In genomic region chr12:95217377-95218163, GRCh38 we compare ENCODE assay signal across 1 cellular context.
A peak's percentile ranks its signal among the peaks of the same experiment; 100 is the strongest.
TF ChIP-seq lines count a peak whose summit lies in the region.

Gene FGD6 (minus strand): TSS chr12:95217467. CDS start chr12:95217240, 227 bp downstream.
Gene VEZT (plus strand): TSS chr12:95217807. CDS start chr12:95217851, 44 bp downstream.

TF ChIP-seq in HepG2, 621 proteins besides CTCF, POLR2A, EP300 and RAD21 (continued from another document and continues in another):
- TF ChIP-seq SKIL (CRISPR knock-in tag; IDR thresholded peaks at IDR 0.05; ENCODE audit: borderline replicate concordance) = peak; percentile 14; the same call in 1 of the 2 replicates
- 0 out of 2 replicates have a peak, but pooled peaks have one; percentile 59 for TF ChIP-seq ZNF567 (CRISPR knock-in tag; IDR thresholded peaks at IDR 0.05; ENCODE audit: borderline replicate concordance)
- peak; percentile 97 for TF ChIP-seq NFYB (CRISPR knock-in tag; IDR thresholded peaks at IDR 0.05)
- TF ChIP-seq ZNF441 (CRISPR knock-in tag; IDR thresholded peaks at IDR 0.05; ENCODE audit: borderline replicate concordance) = peak; percentile 79; the same call in 1 of the 2 replicates
- no peak for TF ChIP-seq FOXA1 (IDR thresholded peaks at IDR 0.05)
- no peak for TF ChIP-seq FOXA1 (CRISPR knock-in tag; IDR thresholded peaks at IDR 0.05)
- no peak for TF ChIP-seq ZNF280B (CRISPR knock-in tag; IDR thresholded peaks at IDR 0.05; ENCODE audit: borderline replicate concordance)
- no peak for TF ChIP-seq ZBTB42 (CRISPR knock-in tag; IDR thresholded peaks at IDR 0.05)
- peak; percentile 91; the same call in 1 of the 2 replicates for TF ChIP-seq KLF9 (CRISPR knock-in tag; IDR thresholded peaks at IDR 0.05; ENCODE audit: low read depth)
- TF ChIP-seq XRCC5 (optimal IDR thresholded peaks at IDR 0.05; ENCODE audit: low read length) = peak; percentile 89
- TF ChIP-seq ZNF292 (CRISPR knock-in tag; IDR thresholded peaks at IDR 0.05; ENCODE audit: borderline replicate concordance, low read depth) = no peak; the same call in 1 of the 2 replicates
- TF ChIP-seq ZNF343 (CRISPR knock-in tag; IDR thresholded peaks at IDR 0.05) = no peak
- TF ChIP-seq GZF1 (CRISPR knock-in tag; IDR thresholded peaks at IDR 0.05) = no peak
- no peak; the same call in 1 of the 2 replicates for TF ChIP-seq ZHX1 (CRISPR knock-in tag; IDR thresholded peaks at IDR 0.05; ENCODE audit: low read depth)
- TF ChIP-seq ZNF550 (CRISPR knock-in tag; IDR thresholded peaks at IDR 0.05; ENCODE audit: borderline replicate concordance) = no peak
- TF ChIP-seq KDM3A (CRISPR knock-in tag; IDR thresholded peaks at IDR 0.05; ENCODE audit: low read depth) = 0 out of 2 replicates have a peak, but pooled peaks have one; percentile 16
- no peak for TF ChIP-seq ZBTB43 (CRISPR knock-in tag; conservative IDR thresholded peaks at IDR 0.05)
- TF ChIP-seq SNAPC4 (CRISPR knock-in tag; IDR thresholded peaks at IDR 0.05) = no peak
- no peak for TF ChIP-seq RBM22 (optimal IDR thresholded peaks at IDR 0.05; ENCODE audit: low read length)
- TF ChIP-seq DMTF1 (CRISPR knock-in tag; IDR thresholded peaks at IDR 0.05) = no peak
- TF ChIP-seq ZNF646 (CRISPR knock-in tag; IDR thresholded peaks at IDR 0.05) = 0 out of 2 replicates have a peak, but pooled peaks have one; percentile 36
- TF ChIP-seq DR1 (CRISPR knock-in tag; IDR thresholded peaks at IDR 0.05) = no peak; the same call in 1 of the 2 replicates
- peak; percentile 85 for TF ChIP-seq IRF2 (CRISPR knock-in tag; IDR thresholded peaks at IDR 0.05)
- 0 out of 2 replicates have a peak, but pooled peaks have one; percentile 11 for TF ChIP-seq AKAP8 (CRISPR knock-in tag; IDR thresholded peaks at IDR 0.05)
- TF ChIP-seq NR2F6 (IDR thresholded peaks at IDR 0.05) = no peak
- no peak for TF ChIP-seq NR2F6 (CRISPR knock-in tag; IDR thresholded peaks at IDR 0.05)
- no peak for TF ChIP-seq PCBP2 (optimal IDR thresholded peaks at IDR 0.05; ENCODE audit: low read depth, low read length, poor library complexity, severe bottlenecking)
- TF ChIP-seq ZSCAN31 (CRISPR knock-in tag; IDR thresholded peaks at IDR 0.05; ENCODE audit: low read depth) = peak; percentile 62
- no peak for TF ChIP-seq PRMT3 (CRISPR knock-in tag; IDR thresholded peaks at IDR 0.05; ENCODE audit: borderline replicate concordance, low read depth)
- TF ChIP-seq ZNF235 (CRISPR knock-in tag; IDR thresholded peaks at IDR 0.05; ENCODE audit: borderline replicate concordance) = no peak
- no peak for TF ChIP-seq ARID2 (CRISPR knock-in tag; IDR thresholded peaks at IDR 0.05; ENCODE audit: borderline replicate concordance)
- no peak for TF ChIP-seq TMF1 (CRISPR knock-in tag; IDR thresholded peaks at IDR 0.05; ENCODE audit: low read depth)
- peak; percentile 96 for TF ChIP-seq CREM (IDR thresholded peaks at IDR 0.05)
- TF ChIP-seq CREM (CRISPR knock-in tag; IDR thresholded peaks at IDR 0.05) = no peak
- TF ChIP-seq SP2 (CRISPR knock-in tag; IDR thresholded peaks at IDR 0.05) = peak; percentile 97
- peak; percentile 60; the same call in 1 of the 2 replicates for TF ChIP-seq FOXK1 (CRISPR knock-in tag; IDR thresholded peaks at IDR 0.05; ENCODE audit: borderline replicate concordance, low read depth)
- TF ChIP-seq ZMAT5 (CRISPR knock-in tag; IDR thresholded peaks at IDR 0.05; ENCODE audit: borderline replicate concordance, low read depth) = no peak
- no peak for TF ChIP-seq RORA (CRISPR knock-in tag; IDR thresholded peaks at IDR 0.05)
- TF ChIP-seq CBFB (CRISPR knock-in tag; IDR thresholded peaks at IDR 0.05) = peak; percentile 81; the same call in 1 of the 2 replicates
